ENCODE assay signal across 16 cellular contexts in genomic region chrX:115913575-115913974, GRCh38.
DNase-seq lines count a peak whose midpoint lies in the region; ATAC-seq, FAIRE-seq and TF ChIP-seq lines count a peak whose summit lies in the region.
"Had no signal": no experiment of that assay in that cellular context is flagged by ENCODE, and none has a peak within 500 bp of the region (broad histone marks: within the 10 kb centered on the region; RNA-seq: fewer than 3 reads in every experiment).

No MANE protein-coding gene starts in this region.

- no peak overlapping the region for H3K27ac ChIP-seq in aorta (ENCODE audit: low read depth in 1 of 2, low read length in 2 of 2)
- H3K27ac ChIP-seq: A549, left ventricle myocardium inferior had no signal

- H3K4me1 ChIP-seq in aorta (ENCODE audit: control insufficient read depth in 1 of 2, insufficient read depth in 2 of 2, low read length in 2 of 2): no peaks in the 10 kb centered on the region
- H3K4me1 ChIP-seq: A549, left ventricle myocardium inferior had no signal

- no peak overlapping the region for H3K4me3 ChIP-seq in aorta (ENCODE audit: low read length in 2 of 2)
- H3K4me3 ChIP-seq: A549, K562, left ventricle myocardium inferior had no signal

- H3K27me3 ChIP-seq in aorta (ENCODE audit: control insufficient read depth in 1 of 2, insufficient read depth in 2 of 2, low read length in 1 of 2): no peaks in the 10 kb centered on the region

- DNase-seq in GM12891 (ENCODE audit: insufficient read length, low spot score) (no peak), aorta (no peak), AG08396 (ENCODE audit: low spot score) (no peak), kidney tubule cell (ENCODE audit: low spot score) (no peak)
- no peak for DNase-seq in activated effector memory CD4-positive, alpha-beta T cell treated with Interleukin-2 at 50 U/mL for 16 hours
- DNase-seq: head of caudate nucleus, left ventricle myocardium inferior, NCI-H2107, nephron progenitor cell, SK-N-SH had no signal

- intact Hi-C loops in aorta (cut with DNase I): no loop called here

- H3K9me3 ChIP-seq in aorta (ENCODE audit: control insufficient read depth, low read length): peaks cover 3% of the 10 kb centered on the region
- H3K9me3 ChIP-seq: SK-N-SH had no signal

- ATAC-seq in GM19438 (IDR thresholded peaks at IDR 0.05; ENCODE audit: low read depth, unreplicated experiment) (peak; percentile 45), HG02840 (IDR thresholded peaks at IDR 0.05; ENCODE audit: low FRiP score, unreplicated experiment) (peak; percentile 55), HG03469 (IDR thresholded peaks at IDR 0.05; ENCODE audit: unreplicated experiment) (peak; percentile 50), aorta (ENCODE audit: low FRiP score) (no peak)
- ATAC-seq: A549; activated CD4-positive, CD25-positive, alpha-beta regulatory T cell treated with anti-CD3 and anti-CD28 coated beads, Interleukin-2, amount 50 U/mL, for 24 hours; K562 had no signal

- H3K36me3 ChIP-seq in aorta (ENCODE audit: control insufficient read depth in 1 of 2, insufficient read depth in 2 of 2, low read length in 1 of 2): no peaks in the 10 kb centered on the region
- H3K36me3 ChIP-seq: left ventricle myocardium inferior had no signal

- FAIRE-seq in GM12891 (lab: Jason Lieb, UNC): no peak
- FAIRE-seq: K562 had no signal

- TF ChIP-seq POLR2A in GM12891 (IDR thresholded peaks at IDR 0.05; ENCODE audit: low read depth, low read length): no peak

TF ChIP-seq in GM12891, 5 proteins besides CTCF, POLR2A, EP300 and RAD21:
- TF ChIP-seq POLR2AphosphoS5 (IDR thresholded peaks at IDR 0.05; ENCODE audit: low read depth, low read length) (no peak), SPI1 (IDR thresholded peaks at IDR 0.05; ENCODE audit: low read depth, low read length) (peak; percentile 54)
TF ChIP-seq in GM12891: peak in this region for 1.
